Comparison of ENCODE assay signal across 24 cellular contexts in the genomic region with DNA sequence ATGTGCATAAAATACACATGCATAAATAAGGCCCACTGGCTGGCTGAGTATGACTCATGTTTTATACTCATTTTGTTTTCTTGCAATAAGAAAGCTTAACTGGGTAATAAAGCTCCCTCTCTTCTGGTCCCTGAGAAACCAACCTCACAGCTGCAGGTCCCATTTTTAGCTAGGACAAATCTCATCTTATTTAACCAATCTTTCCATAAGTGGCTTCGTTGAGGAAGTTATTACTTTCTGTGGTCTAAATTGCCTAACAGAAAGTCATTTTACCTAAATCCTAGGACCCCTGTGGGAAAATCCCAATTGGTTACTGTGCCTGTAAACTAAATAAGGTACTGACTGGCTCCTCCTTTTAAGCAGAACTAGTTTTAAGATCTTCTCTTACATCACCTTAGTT.
DNase-seq lines count a peak whose midpoint lies in the region; ATAC-seq lines count a peak whose summit lies in the region.
"Had no signal": no experiment of that assay in that cellular context is flagged by ENCODE, and none has a peak within 500 bp of the region (broad histone marks: within the 10 kb centered on the region; RNA-seq: fewer than 3 reads in every experiment).

No MANE protein-coding gene starts in this region.

- no peak overlapping the region for H3K4me3 Mint-ChIP-seq in activated T-cell treated with anti-CD3 and anti-CD28 coated beads, Interleukin-2, amount 50 U/mL, for 72 hours
- no peak overlapping the region for H3K4me3 Mint-ChIP-seq in activated naive CD8-positive, alpha-beta T cell treated with anti-CD3 and anti-CD28 coated beads, Interleukin-2, amount 50 U/mL, for 24 hours
- H3K4me3 Mint-ChIP-seq: activated CD8-positive, alpha-beta memory T cell treated with anti-CD3 and anti-CD28 coated beads, Interleukin-2, amount 10 ng/mL, durations not matched to agents 7 days and 5 days; activated naive CD4-positive, alpha-beta T cell treated with anti-CD3 and anti-CD28 coated beads for 36 hours; CD8-positive, alpha-beta T cell; naive thymus-derived CD4-positive, alpha-beta T cell; stimulated activated memory B cell treated with anti-CD40 and anti-IgM and Interleukin-4, amounts not matched to agents 10 μg/mL and 1 μg/mL and 100 μg/mL, for 72 hours; T-helper 17 cell had no signal

- H3K4me1 Mint-ChIP-seq in activated T-cell treated with anti-CD3 and anti-CD28 coated beads, Interleukin-2, amount 50 U/mL, for 72 hours (ENCODE audit: low read depth), result no peaks in the 10 kb centered on the region
- H3K4me1 Mint-ChIP-seq in activated naive CD8-positive, alpha-beta T cell treated with anti-CD3 and anti-CD28 coated beads, Interleukin-2, amount 50 U/mL, for 24 hours, result peaks cover 28% of the 10 kb centered on the region
- H3K4me1 Mint-ChIP-seq: activated CD8-positive, alpha-beta memory T cell treated with anti-CD3 and anti-CD28 coated beads, Interleukin-2, amount 10 ng/mL, durations not matched to agents 7 days and 5 days; stimulated activated memory B cell treated with anti-CD40 and anti-IgM and Interleukin-4, amounts not matched to agents 10 μg/mL and 1 μg/mL and 100 μg/mL, for 72 hours had no signal

- H3K36me3 Mint-ChIP-seq in activated T-cell treated with anti-CD3 and anti-CD28 coated beads, Interleukin-2, amount 50 U/mL, for 72 hours (ENCODE audit: insufficient read depth in 2 of 2), result no peaks in the 10 kb centered on the region
- peaks cover 2% of the 10 kb centered on the region for H3K36me3 Mint-ChIP-seq in activated naive CD8-positive, alpha-beta T cell treated with anti-CD3 and anti-CD28 coated beads, Interleukin-2, amount 50 U/mL, for 24 hours (ENCODE audit: low read depth)
- H3K36me3 Mint-ChIP-seq: activated CD8-positive, alpha-beta memory T cell treated with anti-CD3 and anti-CD28 coated beads, Interleukin-2, amount 10 ng/mL, durations not matched to agents 7 days and 5 days; CD8-positive, alpha-beta T cell; stimulated activated memory B cell treated with anti-CD40 and anti-IgM and Interleukin-4, amounts not matched to agents 10 μg/mL and 1 μg/mL and 100 μg/mL, for 72 hours had no signal

- peaks cover 0 to 7% of the 10 kb centered on the region in 2 donors for H3K9me3 Mint-ChIP-seq in activated T-cell treated with anti-CD3 and anti-CD28 coated beads, Interleukin-2, amount 50 U/mL, for 72 hours
- H3K9me3 Mint-ChIP-seq in activated naive CD8-positive, alpha-beta T cell treated with anti-CD3 and anti-CD28 coated beads, Interleukin-2, amount 50 U/mL, for 24 hours, result peaks cover 9% of the 10 kb centered on the region

- H3K27ac Mint-ChIP-seq in activated T-cell treated with anti-CD3 and anti-CD28 coated beads, Interleukin-2, amount 50 U/mL, for 72 hours, result no peak overlapping the region
- H3K27ac Mint-ChIP-seq in activated naive CD8-positive, alpha-beta T cell treated with anti-CD3 and anti-CD28 coated beads, Interleukin-2, amount 50 U/mL, for 24 hours, result no peak overlapping the region
- H3K27ac Mint-ChIP-seq: activated CD8-positive, alpha-beta memory T cell treated with anti-CD3 and anti-CD28 coated beads, Interleukin-2, amount 10 ng/mL, durations not matched to agents 7 days and 5 days; activated naive CD4-positive, alpha-beta T cell treated with anti-CD3 and anti-CD28 coated beads for 36 hours; CD8-positive, alpha-beta T cell; stimulated activated memory B cell treated with anti-CD40 and anti-IgM and Interleukin-4, amounts not matched to agents 10 μg/mL and 1 μg/mL and 100 μg/mL, for 72 hours; T-helper 17 cell had no signal

- peak; percentile 41 to 49 for ATAC-seq in activated T-cell treated with anti-CD3 and anti-CD28 coated beads, Interleukin-2, amount 50 U/mL, for 72 hours (replicated peaks in 1 of 2)
- peak; percentile 58 for ATAC-seq in HG03520 (IDR thresholded peaks at IDR 0.05; ENCODE audit: unreplicated experiment)
- ATAC-seq in activated naive CD8-positive, alpha-beta T cell treated with anti-CD3 and anti-CD28 coated beads, Interleukin-2, amount 50 U/mL, for 24 hours, result peak; percentile 86
- ATAC-seq in HG02623 (IDR thresholded peaks at IDR 0.05; ENCODE audit: unreplicated experiment), result no peak
- ATAC-seq in HG03442 (IDR thresholded peaks at IDR 0.05; ENCODE audit: unreplicated experiment), result no peak
- ATAC-seq: A549; activated CD8-positive, alpha-beta memory T cell treated with anti-CD3 and anti-CD28 coated beads, Interleukin-2, amount 10 ng/mL, durations not matched to agents 7 days and 5 days; CD8-positive, alpha-beta T cell; heart right ventricle; K562; naive thymus-derived CD4-positive, alpha-beta T cell; Right ventricle myocardium inferior; stimulated activated memory B cell treated with anti-CD40 and anti-IgM and Interleukin-4, amounts not matched to agents 10 μg/mL and 1 μg/mL and 100 μg/mL, for 72 hours; T-helper 17 cell had no signal

- no peak for DNase-seq in activated T-cell treated with anti-CD3 and anti-CD28 coated beads, Interleukin-2, amount 50 U/mL, for 72 hours
- no peak for DNase-seq in activated T-cell treated with anti-CD3 and anti-CD28 coated beads, Interleukin-2, amount 50 U/mL, for 48 hours
- no peak for DNase-seq in activated naive CD8-positive, alpha-beta T cell treated with anti-CD3 and anti-CD28 coated beads, Interleukin-2, amount 50 U/mL, for 24 hours
- DNase-seq in NCI-H187 (lab: John Stamatoyannopoulos, UW), result no peak
- DNase-seq in Ammon's horn (ENCODE audit: low spot score), result no peak
- DNase-seq: activated CD4-positive, alpha-beta T cell treated with anti-CD3 and anti-CD28 coated beads for 1 hour; activated CD8-positive, alpha-beta memory T cell treated with anti-CD3 and anti-CD28 coated beads, Interleukin-2, amount 10 ng/mL, durations not matched to agents 7 days and 5 days; activated naive CD4-positive, alpha-beta T cell treated with anti-CD3 and anti-CD28 coated beads for 36 hours; CD8-positive, alpha-beta T cell; esophagus squamous epithelium; heart right ventricle; mammary epithelial cell; naive thymus-derived CD4-positive, alpha-beta T cell; NCI-H2227 treated with DMSO at 0.1 percent for 48 hours; posterior cingulate gyrus; T-helper 17 cell; upper lobe of left lung had no signal

- no peaks in the 10 kb centered on the region for H3K27me3 Mint-ChIP-seq in activated T-cell treated with anti-CD3 and anti-CD28 coated beads, Interleukin-2, amount 50 U/mL, for 72 hours (ENCODE audit: low read depth)
- no peaks in the 10 kb centered on the region for H3K27me3 Mint-ChIP-seq in activated naive CD8-positive, alpha-beta T cell treated with anti-CD3 and anti-CD28 coated beads, Interleukin-2, amount 50 U/mL, for 24 hours
- H3K27me3 Mint-ChIP-seq: activated CD8-positive, alpha-beta memory T cell treated with anti-CD3 and anti-CD28 coated beads, Interleukin-2, amount 10 ng/mL, durations not matched to agents 7 days and 5 days; naive thymus-derived CD4-positive, alpha-beta T cell; stimulated activated memory B cell treated with anti-CD40 and anti-IgM and Interleukin-4, amounts not matched to agents 10 μg/mL and 1 μg/mL and 100 μg/mL, for 72 hours; T-helper 17 cell had no signal

Comparison
In these comparisons a context has a peak if more than half of its experiments do, and no peak if none do; other contexts are left out.
1. ATAC-seq: peak in activated T-cell treated with anti-CD3 and anti-CD28 coated beads, Interleukin-2, amount 50 U/mL, for 72 hours (2 of 2), HG03520 (single experiment) and activated naive CD8-positive, alpha-beta T cell treated with anti-CD3 and anti-CD28 coated beads, Interleukin-2, amount 50 U/mL, for 24 hours (single experiment); none in HG02623 (single experiment) and HG03442 (single experiment).